In genomic region chr1:245880754-245881403, GRCh38 we compare ENCODE assay signal across 17 cellular contexts.
DNase-seq lines count a peak whose midpoint lies in the region; FAIRE-seq and TF ChIP-seq lines count a peak whose summit lies in the region.
"Had no signal": no experiment of that assay in that cellular context is flagged by ENCODE, and none has a peak within 500 bp of the region (broad histone marks: within the 10 kb centered on the region; RNA-seq: fewer than 3 reads in every experiment).

No MANE protein-coding gene starts in this region.

- H3K4me3 ChIP-seq in AG04449 (ENCODE audit: low read depth, low read length), result no peak overlapping the region
- H3K4me3 ChIP-seq in bronchial epithelial cell (ENCODE audit: low read depth, low read length), result no peak overlapping the region
- H3K4me3 ChIP-seq in kidney epithelial cell (ENCODE audit: low read depth, low read length), result no peak overlapping the region
- no peak overlapping the region for H3K4me3 ChIP-seq in left ventricle myocardium inferior
- H3K4me3 ChIP-seq: lung, neural progenitor cell, skin epidermis, vagina had no signal

- CTCF ChIA-PET in AG04449 (lab: Yijun Ruan, JAX), result interaction anchor here (0.6 to 1.0 kb wide), 2 partner anchors 8 to 173 kb away, joined by 3 to 4 read pairs; no protein-coding TSS in a partner anchor

- no peaks in the 10 kb centered on the region for H3K9me3 ChIP-seq in left ventricle myocardium inferior (replicated peaks)
- H3K9me3 ChIP-seq: vagina had no signal

- H3K27ac ChIP-seq in left ventricle myocardium inferior (replicated peaks), result no peak overlapping the region
- H3K27ac ChIP-seq: neural progenitor cell, vagina had no signal

- no peak for FAIRE-seq in bronchial epithelial cell (lab: Jason Lieb, UNC)

- DNase-seq in AG04449 (ENCODE audit: low read depth, low spot score) (peak; percentile 80), HS-27A (ENCODE audit: low read depth) (peak; percentile 20), bronchial epithelial cell (ENCODE audit: low read depth) (peak; percentile 43), kidney epithelial cell (ENCODE audit: low read depth) (peak; percentile 66), SIG-M5 treated with dmso at 0.1 percent for 504 hours (lab: John Stamatoyannopoulos, UW; ENCODE audit: unreplicated experiment) (no peak), middle frontal gyrus (ENCODE audit: extremely low spot score, low spot score) (no peak), left ventricle myocardium inferior (no peak), DMS153 (lab: John Stamatoyannopoulos, UW) (no peak)
- DNase-seq: activated CD8-positive, alpha-beta memory T cell treated with anti-CD3 and anti-CD28 coated beads, Interleukin-2, amount 50 U/mL, for 4 hours; erythroblast; GOT3; KG1; stimulated activated naive CD8-positive, alpha-beta T cell treated with anti-CD3 and anti-CD28 coated beads, Interleukin-15, Interleukin-2, amounts not matched to agents 100 U/mL and 50 U/mL, for 24 hours had no signal

- TF ChIP-seq CTCF in AG04449 (IDR thresholded peaks at IDR 0.05; ENCODE audit: insufficient read depth, low read length, missing control alignments) (no peak), bronchial epithelial cell (IDR thresholded peaks at IDR 0.05; ENCODE audit: insufficient read depth, low read length, severe bottlenecking) (no peak), kidney epithelial cell (IDR thresholded peaks at IDR 0.05; ENCODE audit: insufficient read depth, low read length, poor library complexity, severe bottlenecking) (no peak), left ventricle myocardium inferior (IDR thresholded peaks at IDR 0.05; ENCODE audit: borderline replicate concordance) (no peak)

- intact Hi-C loops in left ventricle myocardium inferior (cut with micrococcal nuclease), result no loop called here

- H3K27me3 ChIP-seq in bronchial epithelial cell (ENCODE audit: control insufficient read depth, insufficient read depth, low read length), result no peaks in the 10 kb centered on the region
- H3K27me3 ChIP-seq in kidney epithelial cell (ENCODE audit: control insufficient read depth, insufficient read depth, low read length), result no peaks in the 10 kb centered on the region
- no peaks in the 10 kb centered on the region for H3K27me3 ChIP-seq in left ventricle myocardium inferior (ENCODE audit: low read depth)
- H3K27me3 ChIP-seq: neural progenitor cell, vagina had no signal

- POLR2A ChIA-PET in AG04449 (lab: Yijun Ruan, JAX), result no interaction called here

- H3K36me3 ChIP-seq in bronchial epithelial cell (ENCODE audit: control insufficient read depth, insufficient read depth, low read length) (no peaks in the 10 kb centered on the region), kidney epithelial cell (ENCODE audit: control insufficient read depth, insufficient read depth, low read length) (no peaks in the 10 kb centered on the region), left ventricle myocardium inferior (no peaks in the 10 kb centered on the region)
- H3K36me3 ChIP-seq: neural progenitor cell, vagina had no signal

- peaks cover 12% of the 10 kb centered on the region for H3K4me1 ChIP-seq in left ventricle myocardium inferior
- H3K4me1 ChIP-seq: neural progenitor cell, vagina had no signal

Comparison
In these comparisons a context has a peak if more than half of its experiments do, and no peak if none do; other contexts are left out.
1. DNase-seq: peak in AG04449 (single experiment), HS-27A (single experiment), bronchial epithelial cell (single experiment) and kidney epithelial cell (single experiment); none in SIG-M5 treated with dmso at 0.1 percent for 504 hours (single experiment), middle frontal gyrus (single experiment), left ventricle myocardium inferior (single experiment) and DMS153 (single experiment).